ENCODE assay signal across 27 cellular contexts in the genomic region with DNA sequence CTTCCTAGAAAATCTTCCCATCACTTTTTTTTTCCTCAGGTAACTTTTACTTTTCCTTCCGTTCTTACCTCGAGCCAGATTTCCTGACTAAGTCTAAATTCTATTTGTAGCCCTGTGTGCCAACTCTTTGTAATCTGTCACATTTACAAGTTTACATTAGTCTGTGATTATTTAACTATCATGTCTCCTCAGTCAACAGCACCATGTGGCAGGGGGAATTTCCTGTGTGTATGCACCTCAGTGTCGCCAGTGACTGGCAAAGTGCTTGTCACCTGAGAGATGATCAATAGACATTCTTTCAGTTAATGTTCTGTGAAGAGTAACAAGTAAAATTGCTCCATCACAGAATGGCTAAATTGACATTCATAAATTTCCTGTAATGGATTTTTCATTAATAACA.
"Had no signal": no experiment of that assay in that cellular context is flagged by ENCODE, and none has a peak within 500 bp of the region (broad histone marks: within the 10 kb centered on the region; RNA-seq: fewer than 3 reads in every experiment).

No MANE protein-coding gene starts in this region.

- H3K4me3 Mint-ChIP-seq: activated B cell treated with CpG ODN at 0.5 μM for 24 hours; activated CD4-positive, alpha-beta T cell treated with anti-CD3 and anti-CD28 coated beads, Interleukin-2, amount 10 ng/mL, durations not matched to agents 24 days and 14 days; activated CD8-positive, alpha-beta memory T cell treated with anti-CD3 and anti-CD28 coated beads, Interleukin-2, amount 10 ng/mL, durations not matched to agents 7 days and 5 days; activated naive CD8-positive, alpha-beta T cell treated with anti-CD3 and anti-CD28 coated beads, Interleukin-2, amount 50 U/mL, for 24 hours; activated T-cell treated with anti-CD3 and anti-CD28 coated beads, Interleukin-2, amount 50 U/mL, for 24 hours; activated T-helper 1 cell treated with anti-CD3 and anti-CD28 coated beads, Interleukin-12 subunit alpha, Interleukin-12 subunit beta, Interleukin-2, Interleukin-4 antibody, amounts not matched to agents 30 ng/mL and 10 ng/mL and 1 ng/mL, durations not matched to agents 14 hours and 24 hours and 36 hours; T-helper 1 cell treated with Interleukin-12 subunit alpha and Interleukin-12 subunit beta and Interleukin-4 antibody, amounts not matched to agents 30 μg/mL and 1 μg/mL, for 36 hours had no signal

- H3K4me3 ChIP-seq: ascending aorta, body of pancreas, K562, SJSA1 had no signal

- H3K4me1 Mint-ChIP-seq: activated B cell treated with CpG ODN at 0.5 μM for 24 hours; activated CD4-positive, alpha-beta T cell treated with anti-CD3 and anti-CD28 coated beads, Interleukin-2, amount 10 ng/mL, durations not matched to agents 24 days and 14 days; activated CD8-positive, alpha-beta memory T cell treated with anti-CD3 and anti-CD28 coated beads, Interleukin-2, amount 10 ng/mL, durations not matched to agents 7 days and 5 days; activated naive CD8-positive, alpha-beta T cell treated with anti-CD3 and anti-CD28 coated beads, Interleukin-2, amount 50 U/mL, for 24 hours had no signal

- ATAC-seq: activated CD8-positive, alpha-beta memory T cell treated with anti-CD3 and anti-CD28 coated beads, Interleukin-2, amount 10 ng/mL, durations not matched to agents 7 days and 5 days; activated naive CD4-positive, alpha-beta T cell treated with anti-CD3 and anti-CD28 coated beads, Interleukin-2, amount 50 U/mL, for 72 hours; activated naive CD8-positive, alpha-beta T cell treated with anti-CD3 and anti-CD28 coated beads, Interleukin-2, amount 50 U/mL, for 24 hours; body of pancreas; K562 had no signal

- H3K36me3 Mint-ChIP-seq: activated CD8-positive, alpha-beta memory T cell treated with anti-CD3 and anti-CD28 coated beads, Interleukin-2, amount 10 ng/mL, durations not matched to agents 7 days and 5 days; activated naive CD4-positive, alpha-beta T cell treated with anti-CD3 and anti-CD28 coated beads, Interleukin-2, amount 50 U/mL, for 72 hours had no signal

- H3K27me3 Mint-ChIP-seq: activated B cell treated with CpG ODN at 0.5 μM for 24 hours; activated CD4-positive, alpha-beta T cell treated with anti-CD3 and anti-CD28 coated beads, Interleukin-2, amount 10 ng/mL, durations not matched to agents 24 days and 14 days; activated CD8-positive, alpha-beta memory T cell treated with anti-CD3 and anti-CD28 coated beads, Interleukin-2, amount 10 ng/mL, durations not matched to agents 7 days and 5 days; activated naive CD8-positive, alpha-beta T cell treated with anti-CD3 and anti-CD28 coated beads, Interleukin-2, amount 50 U/mL, for 24 hours; activated T-cell treated with anti-CD3 and anti-CD28 coated beads, Interleukin-2, amount 50 U/mL, for 24 hours had no signal

- H3K27ac ChIP-seq: ascending aorta, body of pancreas, SJSA1 had no signal

- H3K36me3 ChIP-seq: ascending aorta, SJSA1 had no signal

- H3K4me1 ChIP-seq: ascending aorta, body of pancreas had no signal

- H3K27ac Mint-ChIP-seq: activated B cell treated with CpG ODN at 0.5 μM for 24 hours; activated CD4-positive, alpha-beta T cell treated with anti-CD3 and anti-CD28 coated beads, Interleukin-2, amount 10 ng/mL, durations not matched to agents 24 days and 14 days; activated CD8-positive, alpha-beta memory T cell treated with anti-CD3 and anti-CD28 coated beads, Interleukin-2, amount 10 ng/mL, durations not matched to agents 7 days and 5 days; activated naive CD4-positive, alpha-beta T cell treated with anti-CD3 and anti-CD28 coated beads, Interleukin-2, amount 50 U/mL, for 72 hours; activated naive CD8-positive, alpha-beta T cell treated with anti-CD3 and anti-CD28 coated beads, Interleukin-2, amount 50 U/mL, for 24 hours; activated T-cell treated with anti-CD3 and anti-CD28 coated beads, Interleukin-2, amount 50 U/mL, for 24 hours; activated T-helper 1 cell treated with anti-CD3 and anti-CD28 coated beads, Interleukin-12 subunit alpha, Interleukin-12 subunit beta, Interleukin-2, Interleukin-4 antibody, amounts not matched to agents 30 ng/mL and 10 ng/mL and 1 ng/mL, durations not matched to agents 14 hours and 24 hours and 36 hours; T-helper 1 cell treated with Interleukin-12 subunit alpha and Interleukin-12 subunit beta and Interleukin-4 antibody, amounts not matched to agents 30 μg/mL and 1 μg/mL, for 36 hours had no signal

- DNase-seq: activated B cell treated with CpG ODN at 0.5 μM for 24 hours; activated CD4-positive, alpha-beta T cell treated with anti-CD3 and anti-CD28 coated beads for 1 hour; activated CD4-positive, alpha-beta T cell treated with anti-CD3 and anti-CD28 coated beads, Interleukin-2, amount 10 ng/mL, durations not matched to agents 24 days and 14 days; activated CD4-positive, alpha-beta T cell treated with anti-CD3 and anti-CD28 coated beads, Interleukin-2, amount 50 U/mL, for 48 hours; activated CD8-positive, alpha-beta memory T cell treated with anti-CD3 and anti-CD28 coated beads, Interleukin-2, amount 10 ng/mL, durations not matched to agents 7 days and 5 days; activated effector memory CD4-positive, alpha-beta T cell treated with anti-CD3 and anti-CD28 coated beads, Interleukin-2, amount 50 U/mL, for 16 hours; activated naive CD4-positive, alpha-beta T cell treated with Interleukin-2 at 50 U/mL for 16 hours; activated naive CD8-positive, alpha-beta T cell treated with anti-CD3 and anti-CD28 coated beads, Interleukin-2, amount 50 U/mL, for 24 hours; activated T-cell treated with anti-CD3 and anti-CD28 coated beads, Interleukin-2, amount 50 U/mL, for 24 hours; amniotic stem cell; body of pancreas; central memory CD4-positive, alpha-beta T cell; Karpas-422; NCI-H1105 treated with DMSO at 0.1 percent for 48 hours; NCI-H1694 treated with DMSO at 0.1 percent for 48 hours; NCI-H2029 treated with DMSO at 0.1 percent for 48 hours; NCI-H446; NCI-H524; NCI-H774; SHP77; T-helper 9 cell had no signal

- H3K27me3 ChIP-seq: ascending aorta, body of pancreas, SJSA1 had no signal

- H3K9me3 ChIP-seq: ascending aorta, body of pancreas had no signal
